ENCODE assay signal across 20 cellular contexts in the genomic region with DNA sequence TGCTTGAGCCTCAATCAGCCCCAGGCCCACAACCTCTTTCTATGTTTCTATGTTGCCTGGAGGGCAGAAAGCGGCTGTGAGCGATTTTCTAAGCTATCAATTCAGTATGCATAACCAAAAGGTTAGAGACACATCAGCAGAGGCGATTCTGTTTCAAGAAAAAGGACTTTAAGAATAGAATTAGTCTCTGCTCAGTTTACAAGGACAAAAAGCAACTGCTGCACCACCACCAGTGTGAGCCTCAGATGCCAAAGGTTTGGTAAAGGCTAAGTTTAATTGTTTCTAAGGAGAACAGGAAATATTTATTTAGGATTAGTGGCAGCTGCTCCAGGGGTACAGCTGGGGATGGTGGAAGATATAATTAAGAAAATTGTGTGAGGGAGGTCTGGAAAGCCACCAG. TPM values are rescaled to one million over a fixed set of nuclear protein-coding genes. Genes with fewer than 3 reads are reported as not detected.
"Had no signal": no experiment of that assay in that cellular context is flagged by ENCODE, and none has a peak within 500 bp of the region (broad histone marks: within the 10 kb centered on the region; RNA-seq: fewer than 3 reads in every experiment).

No MANE protein-coding gene starts in this region.

- H3K4me3 ChIP-seq: esophagus muscularis mucosa, gastroesophageal sphincter, heart right ventricle, thyroid gland had no signal

- H3K4me3 Mint-ChIP-seq: activated CD4-positive, alpha-beta memory T cell treated with anti-CD3 and anti-CD28 coated beads for 36 hours; activated naive CD8-positive, alpha-beta T cell; activated T-helper 1 cell treated with anti-CD3 and anti-CD28 coated beads, Interleukin-12 subunit alpha, Interleukin-12 subunit beta, Interleukin-2, Interleukin-4 antibody, amounts not matched to agents 30 ng/mL and 10 ng/mL and 1 ng/mL, durations not matched to agents 14 hours and 24 hours and 36 hours; natural killer cell treated with Interleukin-12 subunit alpha and Interleukin-12 subunit beta and Interleukin-15 and Interleukin-18, amount 100 ng/mL, for 72 hours; T-helper 2 cell treated with Interferon-gamma antibody and Interleukin-4, amounts not matched to agents 5 μg/mL and 100 μg/mL, for 36 hours had no signal

- H3K36me3 Mint-ChIP-seq: activated CD4-positive, alpha-beta memory T cell treated with anti-CD3 and anti-CD28 coated beads for 36 hours; activated naive CD8-positive, alpha-beta T cell; natural killer cell treated with Interleukin-12 subunit alpha and Interleukin-12 subunit beta and Interleukin-15 and Interleukin-18, amount 100 ng/mL, for 72 hours had no signal

- H3K9me3 ChIP-seq: esophagus muscularis mucosa, gastroesophageal sphincter, heart right ventricle, thyroid gland had no signal

- DNase-seq: activated CD4-positive, alpha-beta memory T cell treated with anti-CD3 and anti-CD28 coated beads for 36 hours; activated CD4-positive, alpha-beta T cell treated with anti-CD3 and anti-CD28 coated beads for 4 hours; activated T-cell treated with anti-CD3 and anti-CD28 coated beads for 4 hours; cerebellar nuclear complex; effector CD8-positive, alpha-beta T cell; heart right ventricle; occipital lobe; stimulated activated CD4-positive, alpha-beta T cell treated with anti-CD3 and anti-CD28 coated beads, Interleukin-2, amount 100 ng/mL, for 24 hours; stimulated activated naive CD4-positive, alpha-beta T cell treated with Interleukin-2 at 50 U/mL for 16 hours; thyroid gland had no signal

- H3K27me3 ChIP-seq: esophagus muscularis mucosa, gastroesophageal sphincter, heart right ventricle, thyroid gland had no signal

- H3K27ac ChIP-seq: esophagus muscularis mucosa, gastroesophageal sphincter, heart right ventricle, thyroid gland had no signal

- H3K36me3 ChIP-seq: esophagus muscularis mucosa, gastroesophageal sphincter, heart right ventricle, thyroid gland had no signal

- H3K9me3 Mint-ChIP-seq: activated CD4-positive, alpha-beta memory T cell treated with anti-CD3 and anti-CD28 coated beads for 36 hours; activated T-helper 1 cell treated with anti-CD3 and anti-CD28 coated beads, Interleukin-12 subunit alpha, Interleukin-12 subunit beta, Interleukin-2, Interleukin-4 antibody, amounts not matched to agents 30 ng/mL and 10 ng/mL and 1 ng/mL, durations not matched to agents 14 hours and 24 hours and 36 hours; T-helper 2 cell treated with Interferon-gamma antibody and Interleukin-4, amounts not matched to agents 5 μg/mL and 100 μg/mL, for 36 hours had no signal

- H3K4me1 ChIP-seq: gastroesophageal sphincter, thyroid gland had no signal

- H3K27me3 Mint-ChIP-seq: activated CD4-positive, alpha-beta memory T cell treated with anti-CD3 and anti-CD28 coated beads for 36 hours; natural killer cell treated with Interleukin-12 subunit alpha and Interleukin-12 subunit beta and Interleukin-15 and Interleukin-18, amount 100 ng/mL, for 72 hours had no signal

- H3K27ac Mint-ChIP-seq: activated CD4-positive, alpha-beta memory T cell treated with anti-CD3 and anti-CD28 coated beads for 36 hours; activated naive CD8-positive, alpha-beta T cell; activated T-helper 1 cell treated with anti-CD3 and anti-CD28 coated beads, Interleukin-12 subunit alpha, Interleukin-12 subunit beta, Interleukin-2, Interleukin-4 antibody, amounts not matched to agents 30 ng/mL and 10 ng/mL and 1 ng/mL, durations not matched to agents 14 hours and 24 hours and 36 hours; natural killer cell treated with Interleukin-12 subunit alpha and Interleukin-12 subunit beta and Interleukin-15 and Interleukin-18, amount 100 ng/mL, for 72 hours; T-helper 2 cell treated with Interferon-gamma antibody and Interleukin-4, amounts not matched to agents 5 μg/mL and 100 μg/mL, for 36 hours had no signal

- ATAC-seq: gastroesophageal sphincter; heart right ventricle; natural killer cell treated with Interleukin-12 subunit alpha and Interleukin-12 subunit beta and Interleukin-15 and Interleukin-18, amount 100 ng/mL, for 72 hours had no signal

RNA-seq across cellular contexts. Expression of gene ZC3H11B, which starts 36.0 kb away (rescaled TPM):
- total RNA-seq: activated T-helper 1 cell treated with anti-CD3 and anti-CD28 coated beads, Interleukin-12 subunit alpha, Interleukin-12 subunit beta, Interleukin-2, Interleukin-4 antibody, amounts not matched to agents 30 ng/mL and 10 ng/mL and 1 ng/mL, durations not matched to agents 14 hours and 24 hours and 36 hours; bronchial epithelial cell; endothelial cell of umbilical vein; esophagus muscularis mucosa; gastroesophageal sphincter; mesenteric fat pad; natural killer cell treated with Interleukin-12 subunit alpha and Interleukin-12 subunit beta and Interleukin-15 and Interleukin-18, amount 100 ng/mL, for 72 hours; posterior vena cava; thyroid gland had no signal
- polyA plus RNA-seq: endothelial cell of umbilical vein had no signal
